Comparison of ENCODE assay signal across 20 cellular contexts in the genomic region with DNA sequence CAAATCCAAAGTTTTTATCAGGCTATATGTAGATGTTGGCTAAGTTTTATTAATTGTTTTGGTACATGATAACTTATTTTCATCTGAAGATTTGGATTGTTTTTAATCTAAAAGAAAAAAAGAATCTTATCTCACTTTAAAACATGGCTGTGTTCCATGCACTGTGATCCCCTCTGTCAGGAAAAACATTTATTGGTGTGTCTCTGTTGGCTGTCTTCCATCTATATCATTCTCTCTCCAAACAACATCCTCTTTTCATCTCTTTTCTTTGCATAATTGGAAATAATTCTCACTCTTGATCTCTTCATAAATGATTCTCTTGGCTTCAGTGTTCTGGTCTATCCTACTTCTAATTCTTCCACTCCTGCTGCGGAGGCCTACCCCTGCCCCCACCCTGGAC. TPM values are rescaled to one million over a fixed set of nuclear protein-coding genes. Genes with fewer than 3 reads are reported as not detected.
"Had no signal": no experiment of that assay in that cellular context is flagged by ENCODE, and none has a peak within 500 bp of the region (broad histone marks: within the 10 kb centered on the region; RNA-seq: fewer than 3 reads in every experiment).

No MANE protein-coding gene starts in this region.

- DNase-seq: activated CD4-positive, alpha-beta T cell treated with anti-CD3 and anti-CD28 coated beads for 36 hours; activated CD8-positive, alpha-beta memory T cell treated with anti-CD3 and anti-CD28 coated beads, Interleukin-2, amount 50 U/mL, for 4 hours; activated CD8-positive, alpha-beta T cell treated with anti-CD3 and anti-CD28 coated beads for 36 hours; activated gamma-delta T cell treated with Interleukin-2 at 50 U/mL for 16 hours; activated naive CD4-positive, alpha-beta T cell treated with anti-CD3 and anti-CD28 coated beads, Interleukin-2, amount 10 ng/mL, durations not matched to agents 7 days and 5 days; activated naive CD8-positive, alpha-beta T cell treated with anti-CD3 and anti-CD28 coated beads for 36 hours; activated T-cell treated with anti-CD3 and anti-CD28 coated beads, Interleukin-2, amount 50 U/mL, for 72 hours; IMR-90; Kasumi-1; KBM-7; NCI-H1048; NCI-H1417 treated with DMSO at 0.1 percent for 48 hours; NCI-H1694; NCI-H2029; NCI-H2107; NCI-H510A treated with DMSO at 0.1 percent for 48 hours; NCI-H69; PC-3; SHP77 treated with DMSO at 0.1 percent for 48 hours had no signal

- ATAC-seq: activated CD4-positive, alpha-beta T cell treated with anti-CD3 and anti-CD28 coated beads for 36 hours; activated CD8-positive, alpha-beta T cell treated with anti-CD3 and anti-CD28 coated beads for 36 hours; activated T-cell treated with anti-CD3 and anti-CD28 coated beads, Interleukin-2, amount 50 U/mL, for 72 hours; PC-3 had no signal

RNA-seq across cellular contexts. Expression of a gene that starts 4.2 kb away (rescaled TPM):
- total RNA-seq: activated CD4-positive, alpha-beta T cell treated with anti-CD3 and anti-CD28 coated beads for 36 hours; activated CD8-positive, alpha-beta T cell treated with anti-CD3 and anti-CD28 coated beads for 36 hours; activated naive CD8-positive, alpha-beta T cell treated with anti-CD3 and anti-CD28 coated beads for 36 hours; activated T-cell treated with anti-CD3 and anti-CD28 coated beads, Interleukin-2, amount 50 U/mL, for 72 hours; activated T-helper 2 cell treated with anti-CD3 and anti-CD28 coated beads, Interferon-gamma antibody, Interleukin-2, Interleukin-4, amounts not matched to agents 10 μg/mL and 5 μg/mL and 100 μg/mL, durations not matched to agents 14 hours and 24 hours and 36 hours had no signal

RNA-seq across cellular contexts. Expression of a gene that starts 40.4 kb away (rescaled TPM):
- total RNA-seq: activated CD4-positive, alpha-beta T cell treated with anti-CD3 and anti-CD28 coated beads for 36 hours; activated CD8-positive, alpha-beta T cell treated with anti-CD3 and anti-CD28 coated beads for 36 hours; activated naive CD8-positive, alpha-beta T cell treated with anti-CD3 and anti-CD28 coated beads for 36 hours; activated T-cell treated with anti-CD3 and anti-CD28 coated beads, Interleukin-2, amount 50 U/mL, for 72 hours; activated T-helper 2 cell treated with anti-CD3 and anti-CD28 coated beads, Interferon-gamma antibody, Interleukin-2, Interleukin-4, amounts not matched to agents 10 μg/mL and 5 μg/mL and 100 μg/mL, durations not matched to agents 14 hours and 24 hours and 36 hours had no signal
